ENCODE assay signal across 1 cellular context in genomic region chr14:54483073-54483745, GRCh38.
TF ChIP-seq lines count a peak whose summit lies in the region.

No MANE protein-coding gene starts in this region.

TF ChIP-seq in HepG2, 621 proteins besides CTCF, POLR2A, EP300 and RAD21 (continued from another document and continues in another):
- TF ChIP-seq NCOA2 (CRISPR knock-in tag; IDR thresholded peaks at IDR 0.05) (peak; percentile 14; the same call in 1 of the 2 replicates), ZNF460 (CRISPR knock-in tag; IDR thresholded peaks at IDR 0.05; ENCODE audit: borderline replicate concordance) (no peak), ZBTB2 (CRISPR knock-in tag; IDR thresholded peaks at IDR 0.05; ENCODE audit: low read depth) (no peak), CHD4 (IDR thresholded peaks at IDR 0.05; ENCODE audit: borderline replicate concordance, low read length) (peak; percentile 40; the same call in 1 of the 2 replicates), ZSCAN30 (CRISPR knock-in tag; IDR thresholded peaks at IDR 0.05) (no peak), ZNF256 (CRISPR knock-in tag; conservative IDR thresholded peaks at IDR 0.05) (no peak), ELF4 (CRISPR knock-in tag; IDR thresholded peaks at IDR 0.05; ENCODE audit: borderline replicate concordance) (no peak), ZNF234 (CRISPR knock-in tag; conservative IDR thresholded peaks at IDR 0.05) (no peak), SAP130 (CRISPR knock-in tag; IDR thresholded peaks at IDR 0.05; ENCODE audit: low read depth) (peak; percentile 80), HDAC1 (CRISPR knock-in tag; IDR thresholded peaks at IDR 0.05) (peak; percentile 59), AHDC1 (CRISPR knock-in tag; IDR thresholded peaks at IDR 0.05; ENCODE audit: borderline replicate concordance) (peak; percentile 82; the same call in 1 of the 2 replicates), PBX3 (CRISPR knock-in tag; IDR thresholded peaks at IDR 0.05; ENCODE audit: borderline replicate concordance) (no peak), RXRA (CRISPR knock-in tag; IDR thresholded peaks at IDR 0.05) (no peak), ZNF33A (CRISPR knock-in tag; IDR thresholded peaks at IDR 0.05; ENCODE audit: borderline replicate concordance) (no peak), ZNF512B (CRISPR knock-in tag; IDR thresholded peaks at IDR 0.05; ENCODE audit: borderline replicate concordance) (no peak), ZNF577 (CRISPR knock-in tag; IDR thresholded peaks at IDR 0.05; ENCODE audit: borderline replicate concordance, low read depth) (no peak), ZBTB21 (CRISPR knock-in tag; IDR thresholded peaks at IDR 0.05) (no peak), ZNF572 (CRISPR knock-in tag; IDR thresholded peaks at IDR 0.05) (no peak), ZFP36 (IDR thresholded peaks at IDR 0.05; ENCODE audit: borderline replicate concordance, low read depth, low read length, partially characterized antibody) (no peak), ATAD3A (CRISPR knock-in tag; IDR thresholded peaks at IDR 0.05) (no peak), ZSCAN9 (CRISPR knock-in tag; IDR thresholded peaks at IDR 0.05; ENCODE audit: borderline replicate concordance) (no peak), KAT7 (CRISPR knock-in tag; IDR thresholded peaks at IDR 0.05; ENCODE audit: borderline replicate concordance) (no peak), ZNF678 (CRISPR knock-in tag; IDR thresholded peaks at IDR 0.05) (no peak), CREB1 (IDR thresholded peaks at IDR 0.05) (no peak), CREB1 (CRISPR knock-in tag; IDR thresholded peaks at IDR 0.05) (peak; percentile 37; the same call in 1 of the 2 replicates), BRCA1 (CRISPR knock-in tag; IDR thresholded peaks at IDR 0.05) (no peak), ZIK1 (CRISPR knock-in tag; IDR thresholded peaks at IDR 0.05; ENCODE audit: borderline replicate concordance, low read depth) (no peak), ZNF616 (CRISPR knock-in tag; IDR thresholded peaks at IDR 0.05; ENCODE audit: low read depth) (no peak)
- TF ChIP-seq, protein P1, sequence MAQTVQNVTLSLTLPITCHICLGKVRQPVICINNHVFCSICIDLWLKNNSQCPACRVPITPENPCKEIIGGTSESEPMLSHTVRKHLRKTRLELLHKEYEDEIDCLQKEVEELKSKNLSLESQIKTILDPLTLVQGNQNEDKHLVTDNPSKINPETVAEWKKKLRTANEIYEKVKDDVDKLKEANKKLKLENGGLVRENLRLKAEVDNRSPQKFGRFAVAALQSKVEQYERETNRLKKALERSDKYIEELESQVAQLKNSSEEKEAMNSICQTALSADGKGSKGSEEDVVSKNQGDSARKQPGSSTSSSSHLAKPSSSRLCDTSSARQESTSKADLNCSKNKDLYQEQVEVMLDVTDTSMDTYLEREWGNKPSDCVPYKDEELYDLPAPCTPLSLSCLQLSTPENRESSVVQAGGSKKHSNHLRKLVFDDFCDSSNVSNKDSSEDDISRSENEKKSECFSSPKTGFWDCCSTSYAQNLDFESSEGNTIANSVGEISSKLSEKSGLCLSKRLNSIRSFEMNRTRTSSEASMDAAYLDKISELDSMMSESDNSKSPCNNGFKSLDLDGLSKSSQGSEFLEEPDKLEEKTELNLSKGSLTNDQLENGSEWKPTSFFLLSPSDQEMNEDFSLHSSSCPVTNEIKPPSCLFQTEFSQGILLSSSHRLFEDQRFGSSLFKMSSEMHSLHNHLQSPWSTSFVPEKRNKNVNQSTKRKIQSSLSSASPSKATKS (CRISPR knock-in tag; IDR thresholded peaks at IDR 0.05): no peak
- TF ChIP-seq, protein P2, sequence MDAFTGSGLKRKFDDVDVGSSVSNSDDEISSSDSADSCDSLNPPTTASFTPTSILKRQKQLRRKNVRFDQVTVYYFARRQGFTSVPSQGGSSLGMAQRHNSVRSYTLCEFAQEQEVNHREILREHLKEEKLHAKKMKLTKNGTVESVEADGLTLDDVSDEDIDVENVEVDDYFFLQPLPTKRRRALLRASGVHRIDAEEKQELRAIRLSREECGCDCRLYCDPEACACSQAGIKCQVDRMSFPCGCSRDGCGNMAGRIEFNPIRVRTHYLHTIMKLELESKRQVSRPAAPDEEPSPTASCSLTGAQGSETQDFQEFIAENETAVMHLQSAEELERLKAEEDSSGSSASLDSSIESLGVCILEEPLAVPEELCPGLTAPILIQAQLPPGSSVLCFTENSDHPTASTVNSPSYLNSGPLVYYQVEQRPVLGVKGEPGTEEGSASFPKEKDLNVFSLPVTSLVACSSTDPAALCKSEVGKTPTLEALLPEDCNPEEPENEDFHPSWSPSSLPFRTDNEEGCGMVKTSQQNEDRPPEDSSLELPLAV (CRISPR knock-in tag; conservative IDR thresholded peaks at IDR 0.05; ENCODE audit: low read depth): no peak
- TF ChIP-seq, protein P3, sequence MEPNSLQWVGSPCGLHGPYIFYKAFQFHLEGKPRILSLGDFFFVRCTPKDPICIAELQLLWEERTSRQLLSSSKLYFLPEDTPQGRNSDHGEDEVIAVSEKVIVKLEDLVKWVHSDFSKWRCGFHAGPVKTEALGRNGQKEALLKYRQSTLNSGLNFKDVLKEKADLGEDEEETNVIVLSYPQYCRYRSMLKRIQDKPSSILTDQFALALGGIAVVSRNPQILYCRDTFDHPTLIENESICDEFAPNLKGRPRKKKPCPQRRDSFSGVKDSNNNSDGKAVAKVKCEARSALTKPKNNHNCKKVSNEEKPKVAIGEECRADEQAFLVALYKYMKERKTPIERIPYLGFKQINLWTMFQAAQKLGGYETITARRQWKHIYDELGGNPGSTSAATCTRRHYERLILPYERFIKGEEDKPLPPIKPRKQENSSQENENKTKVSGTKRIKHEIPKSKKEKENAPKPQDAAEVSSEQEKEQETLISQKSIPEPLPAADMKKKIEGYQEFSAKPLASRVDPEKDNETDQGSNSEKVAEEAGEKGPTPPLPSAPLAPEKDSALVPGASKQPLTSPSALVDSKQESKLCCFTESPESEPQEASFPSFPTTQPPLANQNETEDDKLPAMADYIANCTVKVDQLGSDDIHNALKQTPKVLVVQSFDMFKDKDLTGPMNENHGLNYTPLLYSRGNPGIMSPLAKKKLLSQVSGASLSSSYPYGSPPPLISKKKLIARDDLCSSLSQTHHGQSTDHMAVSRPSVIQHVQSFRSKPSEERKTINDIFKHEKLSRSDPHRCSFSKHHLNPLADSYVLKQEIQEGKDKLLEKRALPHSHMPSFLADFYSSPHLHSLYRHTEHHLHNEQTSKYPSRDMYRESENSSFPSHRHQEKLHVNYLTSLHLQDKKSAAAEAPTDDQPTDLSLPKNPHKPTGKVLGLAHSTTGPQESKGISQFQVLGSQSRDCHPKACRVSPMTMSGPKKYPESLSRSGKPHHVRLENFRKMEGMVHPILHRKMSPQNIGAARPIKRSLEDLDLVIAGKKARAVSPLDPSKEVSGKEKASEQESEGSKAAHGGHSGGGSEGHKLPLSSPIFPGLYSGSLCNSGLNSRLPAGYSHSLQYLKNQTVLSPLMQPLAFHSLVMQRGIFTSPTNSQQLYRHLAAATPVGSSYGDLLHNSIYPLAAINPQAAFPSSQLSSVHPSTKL (CRISPR knock-in tag; IDR thresholded peaks at IDR 0.05): peak; percentile 87
- TF ChIP-seq, protein P4, sequence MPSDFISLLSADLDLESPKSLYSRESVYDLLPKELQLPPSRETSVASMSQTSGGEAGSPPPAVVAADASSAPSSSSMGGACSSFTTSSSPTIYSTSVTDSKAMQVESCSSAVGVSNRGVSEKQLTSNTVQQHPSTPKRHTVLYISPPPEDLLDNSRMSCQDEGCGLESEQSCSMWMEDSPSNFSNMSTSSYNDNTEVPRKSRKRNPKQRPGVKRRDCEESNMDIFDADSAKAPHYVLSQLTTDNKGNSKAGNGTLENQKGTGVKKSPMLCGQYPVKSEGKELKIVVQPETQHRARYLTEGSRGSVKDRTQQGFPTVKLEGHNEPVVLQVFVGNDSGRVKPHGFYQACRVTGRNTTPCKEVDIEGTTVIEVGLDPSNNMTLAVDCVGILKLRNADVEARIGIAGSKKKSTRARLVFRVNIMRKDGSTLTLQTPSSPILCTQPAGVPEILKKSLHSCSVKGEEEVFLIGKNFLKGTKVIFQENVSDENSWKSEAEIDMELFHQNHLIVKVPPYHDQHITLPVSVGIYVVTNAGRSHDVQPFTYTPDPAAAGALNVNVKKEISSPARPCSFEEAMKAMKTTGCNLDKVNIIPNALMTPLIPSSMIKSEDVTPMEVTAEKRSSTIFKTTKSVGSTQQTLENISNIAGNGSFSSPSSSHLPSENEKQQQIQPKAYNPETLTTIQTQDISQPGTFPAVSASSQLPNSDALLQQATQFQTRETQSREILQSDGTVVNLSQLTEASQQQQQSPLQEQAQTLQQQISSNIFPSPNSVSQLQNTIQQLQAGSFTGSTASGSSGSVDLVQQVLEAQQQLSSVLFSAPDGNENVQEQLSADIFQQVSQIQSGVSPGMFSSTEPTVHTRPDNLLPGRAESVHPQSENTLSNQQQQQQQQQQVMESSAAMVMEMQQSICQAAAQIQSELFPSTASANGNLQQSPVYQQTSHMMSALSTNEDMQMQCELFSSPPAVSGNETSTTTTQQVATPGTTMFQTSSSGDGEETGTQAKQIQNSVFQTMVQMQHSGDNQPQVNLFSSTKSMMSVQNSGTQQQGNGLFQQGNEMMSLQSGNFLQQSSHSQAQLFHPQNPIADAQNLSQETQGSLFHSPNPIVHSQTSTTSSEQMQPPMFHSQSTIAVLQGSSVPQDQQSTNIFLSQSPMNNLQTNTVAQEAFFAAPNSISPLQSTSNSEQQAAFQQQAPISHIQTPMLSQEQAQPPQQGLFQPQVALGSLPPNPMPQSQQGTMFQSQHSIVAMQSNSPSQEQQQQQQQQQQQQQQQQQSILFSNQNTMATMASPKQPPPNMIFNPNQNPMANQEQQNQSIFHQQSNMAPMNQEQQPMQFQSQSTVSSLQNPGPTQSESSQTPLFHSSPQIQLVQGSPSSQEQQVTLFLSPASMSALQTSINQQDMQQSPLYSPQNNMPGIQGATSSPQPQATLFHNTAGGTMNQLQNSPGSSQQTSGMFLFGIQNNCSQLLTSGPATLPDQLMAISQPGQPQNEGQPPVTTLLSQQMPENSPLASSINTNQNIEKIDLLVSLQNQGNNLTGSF (CRISPR knock-in tag; IDR thresholded peaks at IDR 0.05): no peak
